In genomic region chr12:23855813-23856212, GRCh38 we compare ENCODE assay signal across 1 cellular context.
TF ChIP-seq lines count a peak whose summit lies in the region.

No MANE protein-coding gene starts in this region.

TF ChIP-seq in SK-N-SH, 30 proteins besides CTCF, POLR2A, EP300 and RAD21 (continued from another document):
- TF ChIP-seq REST (IDR thresholded peaks at IDR 0.05; ENCODE audit: low read depth, low read length), result no peak
